Comparison of ENCODE assay signal across 1 cellular context in genomic region chr4:113645771-113646455, GRCh38.
TF ChIP-seq lines count a peak whose summit lies in the region.

No MANE protein-coding gene starts in this region.

TF ChIP-seq in HepG2, 621 proteins besides CTCF, POLR2A, EP300 and RAD21 (continued from another document):
- TF ChIP-seq POLR2AphosphoS5 (IDR thresholded peaks at IDR 0.05; ENCODE audit: low read depth, low read length): no peak
- no peak for TF ChIP-seq CHD4 (IDR thresholded peaks at IDR 0.05; ENCODE audit: borderline replicate concordance, low read length)
- no peak for TF ChIP-seq PHF20 (CRISPR knock-in tag; IDR thresholded peaks at IDR 0.05)
- no peak for TF ChIP-seq MYPOP (CRISPR knock-in tag; IDR thresholded peaks at IDR 0.05)
- TF ChIP-seq HNRNPL (IDR thresholded peaks at IDR 0.05; ENCODE audit: low read depth, low read length): no peak
- TF ChIP-seq ZNF274 (CRISPR knock-in tag; IDR thresholded peaks at IDR 0.05): no peak
- no peak for TF ChIP-seq ZNF562 (CRISPR knock-in tag; IDR thresholded peaks at IDR 0.05; ENCODE audit: borderline replicate concordance)
- TF ChIP-seq MTERF4 (CRISPR knock-in tag; IDR thresholded peaks at IDR 0.05): no peak
- TF ChIP-seq MLXIP (CRISPR knock-in tag; IDR thresholded peaks at IDR 0.05; ENCODE audit: borderline replicate concordance): no peak
- TF ChIP-seq MXD4 (CRISPR knock-in tag; IDR thresholded peaks at IDR 0.05): no peak
- TF ChIP-seq MYNN (CRISPR knock-in tag; IDR thresholded peaks at IDR 0.05; ENCODE audit: low read depth): no peak
- TF ChIP-seq ZMAT3 (CRISPR knock-in tag; conservative IDR thresholded peaks at IDR 0.05): no peak
- 0 out of 2 replicates have a peak, but pooled peaks have one; percentile 35 for TF ChIP-seq MED1 (CRISPR knock-in tag; IDR thresholded peaks at IDR 0.05)
- TF ChIP-seq HNRNPLL (IDR thresholded peaks at IDR 0.05; ENCODE audit: low read depth, low read length, poor library complexity, severe bottlenecking): no peak
- no peak for TF ChIP-seq ZBTB43 (CRISPR knock-in tag; conservative IDR thresholded peaks at IDR 0.05)
- 0 out of 2 replicates have a peak, but pooled peaks have one; percentile 22 for TF ChIP-seq ZMYM4 (CRISPR knock-in tag; IDR thresholded peaks at IDR 0.05)
